ENCODE assay signal across 1 cellular context in the genomic region with DNA sequence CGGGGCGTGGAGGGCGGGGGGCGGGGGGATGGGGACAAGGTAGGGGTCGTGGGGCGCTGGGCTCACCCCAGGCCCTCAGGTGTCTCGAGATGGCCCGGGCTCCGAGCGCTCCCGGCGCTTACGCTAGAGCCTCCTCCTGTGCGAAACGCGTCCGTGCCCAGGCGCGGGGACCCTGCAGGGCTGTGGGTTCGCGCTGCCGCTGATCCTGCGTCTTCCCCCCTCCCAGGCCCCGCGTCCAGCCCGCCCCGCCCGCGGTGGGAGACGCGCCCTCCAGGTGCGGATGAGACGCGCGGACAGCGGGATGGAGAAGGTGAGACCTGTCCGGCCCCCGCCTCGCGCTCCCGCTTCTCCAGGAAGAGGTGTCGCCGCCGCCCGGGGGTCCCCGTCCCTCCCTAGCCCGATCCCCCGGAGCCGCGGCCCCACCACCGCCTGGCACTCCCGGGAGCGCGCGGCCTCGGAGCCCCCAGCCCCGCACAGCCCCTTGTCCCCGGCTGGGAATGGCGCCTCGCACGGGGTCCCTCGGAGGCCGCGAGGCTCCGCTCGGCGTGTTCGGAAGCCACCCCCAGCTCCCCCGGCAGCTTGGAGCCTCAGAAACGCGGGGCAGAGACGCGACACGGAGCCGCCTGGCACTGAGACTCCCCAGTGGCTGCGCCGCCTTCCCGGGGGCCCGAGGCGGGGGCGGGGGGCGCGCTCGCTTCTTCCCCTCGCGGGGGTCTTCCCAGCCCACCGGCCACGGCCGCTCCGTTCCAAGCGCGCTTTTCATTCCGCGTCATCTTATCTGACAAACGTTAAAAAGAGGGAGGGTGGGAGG.
A peak's percentile ranks its signal among the peaks of the same experiment; 100 is the strongest.
TF ChIP-seq lines count a peak whose summit lies in the region.

No MANE protein-coding gene starts in this region.

TF ChIP-seq in H1, 55 proteins besides CTCF, POLR2A, EP300 and RAD21:
- TF ChIP-seq E2F6 (IDR thresholded peaks at IDR 0.05), result peak; percentile 49; the same call in 1 of the 2 replicates
- TF ChIP-seq RFX5 (IDR thresholded peaks at IDR 0.05; ENCODE audit: borderline replicate concordance, low read depth, low read length), result no peak
- TF ChIP-seq SP1 (IDR thresholded peaks at IDR 0.05; ENCODE audit: low read depth, low read length), result no peak
- peak; percentile 56; the same call in 1 of the 2 replicates for TF ChIP-seq SUZ12 (IDR thresholded peaks at IDR 0.05; ENCODE audit: low read length)
- no peak for TF ChIP-seq SRF (IDR thresholded peaks at IDR 0.05; ENCODE audit: low read depth, low read length)
- no peak for TF ChIP-seq CHD1 (IDR thresholded peaks at IDR 0.05; ENCODE audit: low read depth, low read length)
- TF ChIP-seq BCL11A (IDR thresholded peaks at IDR 0.05; ENCODE audit: low read depth in 2 of 2, low read length in 2 of 2), result no peak
- no peak for TF ChIP-seq CHD7 (IDR thresholded peaks at IDR 0.05; ENCODE audit: insufficient replicate concordance, low read length)
- peak; percentile 58 for TF ChIP-seq EZH2 (IDR thresholded peaks at IDR 0.05; ENCODE audit: low read depth, low read length, severe bottlenecking)
- no peak for TF ChIP-seq ATF3 (IDR thresholded peaks at IDR 0.05; ENCODE audit: insufficient read depth, low read depth, low read length)
- TF ChIP-seq CHD2 (IDR thresholded peaks at IDR 0.05; ENCODE audit: low read length), result no peak
- TF ChIP-seq BACH1 (IDR thresholded peaks at IDR 0.05; ENCODE audit: low read length), result no peak
- TF ChIP-seq SP2 (IDR thresholded peaks at IDR 0.05; ENCODE audit: low read length), result no peak
- TF ChIP-seq, protein P1, sequence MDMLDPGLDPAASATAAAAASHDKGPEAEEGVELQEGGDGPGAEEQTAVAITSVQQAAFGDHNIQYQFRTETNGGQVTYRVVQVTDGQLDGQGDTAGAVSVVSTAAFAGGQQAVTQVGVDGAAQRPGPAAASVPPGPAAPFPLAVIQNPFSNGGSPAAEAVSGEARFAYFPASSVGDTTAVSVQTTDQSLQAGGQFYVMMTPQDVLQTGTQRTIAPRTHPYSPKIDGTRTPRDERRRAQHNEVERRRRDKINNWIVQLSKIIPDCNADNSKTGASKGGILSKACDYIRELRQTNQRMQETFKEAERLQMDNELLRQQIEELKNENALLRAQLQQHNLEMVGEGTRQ (IDR thresholded peaks at IDR 0.05; ENCODE audit: low read length), result no peak
- TF ChIP-seq SIN3A (conservative IDR thresholded peaks at IDR 0.05 in 1 of 2, IDR thresholded peaks at IDR 0.05 in 1 of 2; ENCODE audit: low read depth in 1 of 2, low read length in 2 of 2), result no peak
- no peak for TF ChIP-seq GTF2F1 (IDR thresholded peaks at IDR 0.05; ENCODE audit: borderline replicate concordance, low read depth, low read length)
- no peak; the same call in 1 of the 2 replicates for TF ChIP-seq TAF1 (IDR thresholded peaks at IDR 0.05; ENCODE audit: low read depth, low read length)
- TF ChIP-seq ASH2L (IDR thresholded peaks at IDR 0.05; ENCODE audit: low read length), result peak; percentile 37
- TF ChIP-seq RBBP5 (IDR thresholded peaks at IDR 0.05; ENCODE audit: borderline replicate concordance, low read depth, low read length), result no peak
- TF ChIP-seq KDM4A (IDR thresholded peaks at IDR 0.05; ENCODE audit: low read depth, low read length, severe bottlenecking), result peak; percentile 56
- no peak for TF ChIP-seq SP4 (IDR thresholded peaks at IDR 0.05; ENCODE audit: low read length)
- TF ChIP-seq KDM1A (IDR thresholded peaks at IDR 0.05; ENCODE audit: borderline replicate concordance, low read length), result no peak
